8 cellular contexts compared by ENCODE assay signal in the genomic region with DNA sequence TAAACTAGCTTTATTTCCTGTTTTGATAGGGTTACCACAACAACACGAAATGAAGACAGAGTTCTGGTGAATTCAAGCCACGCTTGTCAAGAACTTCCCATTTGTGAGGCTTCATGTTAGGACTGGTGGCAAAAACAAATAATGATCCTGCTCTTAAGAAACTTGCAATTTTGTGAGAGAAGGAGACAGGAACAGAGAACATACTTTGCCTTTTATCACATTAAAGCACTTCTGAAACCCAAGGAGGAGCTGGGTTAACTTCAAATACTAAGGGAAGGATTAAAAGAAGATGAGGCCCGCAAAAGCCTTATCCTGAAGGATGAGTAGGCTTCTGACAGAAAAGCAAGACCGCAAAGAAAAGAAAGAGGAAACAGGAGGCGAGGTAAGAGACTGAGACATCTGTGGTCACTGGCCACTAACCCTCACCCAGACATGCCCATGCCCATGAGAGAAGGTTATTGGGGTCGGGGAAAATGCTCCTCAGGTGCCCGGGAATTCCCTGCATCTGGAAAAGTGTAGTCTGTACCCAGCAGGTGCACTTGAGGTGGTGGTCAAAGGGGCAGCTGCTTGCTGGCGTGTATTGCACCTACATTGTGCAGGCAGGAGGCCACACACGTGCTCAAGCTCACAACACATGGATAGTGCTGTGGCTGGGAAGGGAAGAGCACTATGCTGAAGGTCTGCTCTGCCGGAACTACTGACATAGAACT. TPM values are rescaled to one million over a fixed set of nuclear protein-coding genes. Genes with fewer than 3 reads are reported as not detected.
DNase-seq lines count a peak whose midpoint lies in the region; ATAC-seq and TF ChIP-seq lines count a peak whose summit lies in the region.

No MANE protein-coding gene starts in this region.

- WGBS in body of pancreas, 2 donors: 41 to 59% methylated on average over 9 to 10 of the region's 10 CpGs

- intact Hi-C loops in body of pancreas (cut with DNase I): no loop called here

- no peaks in the 10 kb centered on the region for H3K27me3 ChIP-seq in body of pancreas
- no peaks in the 10 kb centered on the region for H3K27me3 ChIP-seq in stomach smooth muscle (ENCODE audit: control insufficient read depth in 1 of 2, insufficient read depth in 2 of 2, low read length in 2 of 2)

- no peak for TF ChIP-seq POLR2A in body of pancreas (IDR thresholded peaks at IDR 0.05)

- H3K27ac ChIP-seq in body of pancreas (peak overlapping the region in 3 of 4 donors; percentile 61 to 81 (median 80)), stomach smooth muscle (ENCODE audit: low read length) (no peak overlapping the region)

- DNase-seq in AG10803 (ENCODE audit: low read depth): peak; percentile 94
- DNase-seq in GM19240 (ENCODE audit: insufficient read length, low spot score): peak; percentile 51
- peak; percentile 46 for DNase-seq in OCI-M2 (lab: John Stamatoyannopoulos, UW; ENCODE audit: unreplicated experiment)
- peak in 2 of 4 donors; percentile 35 to 53 for DNase-seq in body of pancreas
- peak; percentile 93 for DNase-seq in kidney tubule cell (ENCODE audit: low spot score)

- ATAC-seq in body of pancreas: peak; percentile 94
- ATAC-seq in GM18873 (IDR thresholded peaks at IDR 0.05; ENCODE audit: low FRiP score, unreplicated experiment): no peak
- no peak for ATAC-seq in GM21367 (IDR thresholded peaks at IDR 0.05; ENCODE audit: unreplicated experiment)

- H3K4me3 ChIP-seq in AG10803 (ENCODE audit: low read length) (no peak overlapping the region), body of pancreas (no peak overlapping the region), stomach smooth muscle (ENCODE audit: low read length in 2 of 2) (peak overlapping the region; percentile 26 to 35)

- peak overlapping the region in 1 of 2 donors; percentile 18 for H3K9ac ChIP-seq in stomach smooth muscle (ENCODE audit: low read length in 2 of 2)

- H3K4me1 ChIP-seq in body of pancreas (peaks cover 32% of the 10 kb centered on the region), stomach smooth muscle (ENCODE audit: control insufficient read depth, insufficient read depth, low read length) (peaks cover 20% of the 10 kb centered on the region)

- H3K9me3 ChIP-seq in body of pancreas (no peaks in the 10 kb centered on the region), stomach smooth muscle (ENCODE audit: control insufficient read depth in 2 of 2, low read length in 2 of 2) (no peaks in the 10 kb centered on the region)

- no peaks in the 10 kb centered on the region for H3K36me3 ChIP-seq in body of pancreas (replicated peaks in 1 of 2; ENCODE audit: insufficient read depth in 1 of 2, low read depth in 2 of 2)
- no peaks in the 10 kb centered on the region for H3K36me3 ChIP-seq in stomach smooth muscle (ENCODE audit: control insufficient read depth in 2 of 2, insufficient read depth in 2 of 2, low read length in 2 of 2)

- TF ChIP-seq CTCF in AG10803 (conservative IDR thresholded peaks at IDR 0.05; ENCODE audit: low read length) (no peak), body of pancreas (IDR thresholded peaks at IDR 0.05) (no peak)

RNA-seq across cellular contexts. Expression of a gene that starts 50.5 kb away (rescaled TPM):
- total RNA-seq in body of pancreas: 10 to 100 TPM; 25.4 to 44.1 TPM

Comparison
In these comparisons a context has a peak if more than half of its experiments do, and no peak if none do; other contexts are left out.
1. H3K4me3 ChIP-seq: peak in stomach smooth muscle (2 of 2); none in AG10803 (single experiment) and body of pancreas (0 of 2).